Comparison of ENCODE assay signal across 9 cellular contexts in genomic region chr7:7321681-7322080, GRCh38.
DNase-seq lines count a peak whose midpoint lies in the region; ATAC-seq and TF ChIP-seq lines count a peak whose summit lies in the region.
"Had no signal": no experiment of that assay in that cellular context is flagged by ENCODE, and none has a peak within 500 bp of the region (broad histone marks: within the 10 kb centered on the region; RNA-seq: fewer than 3 reads in every experiment).

No MANE protein-coding gene starts in this region.

- H3K9me3 ChIP-seq in body of pancreas: no peaks in the 10 kb centered on the region

- no peaks in the 10 kb centered on the region for H3K36me3 Mint-ChIP-seq in activated naive CD8-positive, alpha-beta T cell treated with anti-CD3 and anti-CD28 coated beads, Interleukin-2, amount 50 U/mL, for 24 hours (ENCODE audit: low read depth)

- H3K27ac ChIP-seq in body of pancreas: no peak overlapping the region

- peak; percentile 94 for TF ChIP-seq EP300 in Ishikawa (IDR thresholded peaks at IDR 0.05; ENCODE audit: borderline replicate concordance)

- H3K4me1 ChIP-seq in body of pancreas: no peaks in the 10 kb centered on the region

- peak; percentile 38 for DNase-seq in Daoy (ENCODE audit: low read depth)
- DNase-seq in glomerular visceral epithelial cell (ENCODE audit: extremely low spot score): peak; percentile 96
- no peak for DNase-seq in NCI-H69 (lab: John Stamatoyannopoulos, UW)
- no peak for DNase-seq in body of pancreas
- no peak for DNase-seq in activated CD4-positive, alpha-beta T cell treated with anti-CD3 and anti-CD28 coated beads, Interleukin-2, amount 50 U/mL, for 48 hours
- DNase-seq in activated naive CD8-positive, alpha-beta T cell treated with anti-CD3 and anti-CD28 coated beads, Interleukin-2, amount 50 U/mL, for 24 hours: no peak
- DNase-seq: T-helper 9 cell had no signal

- no peaks in the 10 kb centered on the region for H3K27me3 Mint-ChIP-seq in activated naive CD8-positive, alpha-beta T cell treated with anti-CD3 and anti-CD28 coated beads, Interleukin-2, amount 50 U/mL, for 24 hours

- H3K36me3 ChIP-seq in body of pancreas (replicated peaks in 1 of 2; ENCODE audit: insufficient read depth in 1 of 2, low read depth in 2 of 2): no peaks in the 10 kb centered on the region

- WGBS in body of pancreas, 2 donors: 58 to 66% methylated on average over 5 of the region's 5 CpGs

- intact Hi-C loops in body of pancreas (cut with DNase I): no loop called here

- no peak overlapping the region for H3K4me3 Mint-ChIP-seq in activated naive CD8-positive, alpha-beta T cell treated with anti-CD3 and anti-CD28 coated beads, Interleukin-2, amount 50 U/mL, for 24 hours

- H3K9me3 Mint-ChIP-seq in activated naive CD8-positive, alpha-beta T cell treated with anti-CD3 and anti-CD28 coated beads, Interleukin-2, amount 50 U/mL, for 24 hours: no peaks in the 10 kb centered on the region

- TF ChIP-seq RAD21 in Ishikawa (IDR thresholded peaks at IDR 0.05; ENCODE audit: low read depth): peak; percentile 25; the same call in 1 of the 2 replicates

- no peak overlapping the region for H3K4me3 ChIP-seq in body of pancreas

- H3K27me3 ChIP-seq in body of pancreas: no peaks in the 10 kb centered on the region

- no peak for TF ChIP-seq CTCF in body of pancreas (IDR thresholded peaks at IDR 0.05)

- ATAC-seq in GM21576 (IDR thresholded peaks at IDR 0.05; ENCODE audit: unreplicated experiment) (peak; percentile 95), body of pancreas (no peak)
- ATAC-seq in activated naive CD8-positive, alpha-beta T cell treated with anti-CD3 and anti-CD28 coated beads, Interleukin-2, amount 50 U/mL, for 24 hours: no peak

- no peak for TF ChIP-seq POLR2A in body of pancreas (IDR thresholded peaks at IDR 0.05)

- no peak overlapping the region for H3K27ac Mint-ChIP-seq in activated naive CD8-positive, alpha-beta T cell treated with anti-CD3 and anti-CD28 coated beads, Interleukin-2, amount 50 U/mL, for 24 hours

- no peaks in the 10 kb centered on the region for H3K4me1 Mint-ChIP-seq in activated naive CD8-positive, alpha-beta T cell treated with anti-CD3 and anti-CD28 coated beads, Interleukin-2, amount 50 U/mL, for 24 hours

TF ChIP-seq in Ishikawa, 13 proteins besides CTCF, POLR2A, EP300 and RAD21:
- TF ChIP-seq MAX (IDR thresholded peaks at IDR 0.05) (peak; percentile 65), REST (IDR thresholded peaks at IDR 0.05; ENCODE audit: low read depth) (no peak), YY1 (IDR thresholded peaks at IDR 0.05; ENCODE audit: low read depth) (peak; percentile 53), NFIC (IDR thresholded peaks at IDR 0.05) (peak; percentile 94), CEBPB (IDR thresholded peaks at IDR 0.05) (peak; percentile 55; the same call in 1 of the 2 replicates), EGR1 (IDR thresholded peaks at IDR 0.05) (no peak), TAF1 (IDR thresholded peaks at IDR 0.05; ENCODE audit: low read depth) (no peak), ZBTB7A (IDR thresholded peaks at IDR 0.05; ENCODE audit: low read depth) (no peak), FOXM1 (IDR thresholded peaks at IDR 0.05; ENCODE audit: borderline replicate concordance, low read depth) (peak; percentile 84), USF1 (IDR thresholded peaks at IDR 0.05) (no peak), CREB1 (IDR thresholded peaks at IDR 0.05; ENCODE audit: low read depth) (no peak), TEAD4 (IDR thresholded peaks at IDR 0.05) (peak; percentile 86), TCF12 (IDR thresholded peaks at IDR 0.05; ENCODE audit: low read depth) (peak; percentile 96)

Comparison
In these comparisons a context has a peak if more than half of its experiments do, and no peak if none do; other contexts are left out.
1. DNase-seq: peak in Daoy (single experiment) and glomerular visceral epithelial cell (single experiment); none in NCI-H69 (single experiment), body of pancreas (0 of 4), activated CD4-positive, alpha-beta T cell treated with anti-CD3 and anti-CD28 coated beads, Interleukin-2, amount 50 U/mL, for 48 hours (0 of 2) and activated naive CD8-positive, alpha-beta T cell treated with anti-CD3 and anti-CD28 coated beads, Interleukin-2, amount 50 U/mL, for 24 hours (single experiment).